Comparison of ENCODE assay signal across 8 cellular contexts in genomic region chr15:77821188-77821958, GRCh38.
DNase-seq lines count a peak whose midpoint lies in the region; ATAC-seq lines count a peak whose summit lies in the region.

No MANE protein-coding gene starts in this region.

- peaks cover 10% of the 10 kb centered on the region; the same call in 1 of the 2 replicates for H3K27me3 ChIP-seq in SJCRH30

- H3K4me1 Mint-ChIP-seq in central memory CD8-positive, alpha-beta T cell: peaks cover 8% of the 10 kb centered on the region
- peaks cover 8% of the 10 kb centered on the region for H3K4me1 Mint-ChIP-seq in stimulated activated memory B cell treated with anti-CD40 and anti-IgM and Interleukin-4, amounts not matched to agents 10 μg/mL and 1 μg/mL and 100 μg/mL, for 72 hours

- H3K27ac Mint-ChIP-seq in central memory CD8-positive, alpha-beta T cell (ENCODE audit: low read depth): no peak overlapping the region
- no peak overlapping the region for H3K27ac Mint-ChIP-seq in stimulated activated memory B cell treated with anti-CD40 and anti-IgM and Interleukin-4, amounts not matched to agents 10 μg/mL and 1 μg/mL and 100 μg/mL, for 72 hours

- no peaks in the 10 kb centered on the region for H3K36me3 ChIP-seq in SJCRH30

- H3K9me3 Mint-ChIP-seq in central memory CD8-positive, alpha-beta T cell: no peaks in the 10 kb centered on the region
- H3K9me3 Mint-ChIP-seq in stimulated activated memory B cell treated with anti-CD40 and anti-IgM and Interleukin-4, amounts not matched to agents 10 μg/mL and 1 μg/mL and 100 μg/mL, for 72 hours: no peaks in the 10 kb centered on the region

- H3K36me3 Mint-ChIP-seq in central memory CD8-positive, alpha-beta T cell (ENCODE audit: insufficient read depth): no peaks in the 10 kb centered on the region
- H3K36me3 Mint-ChIP-seq in stimulated activated memory B cell treated with anti-CD40 and anti-IgM and Interleukin-4, amounts not matched to agents 10 μg/mL and 1 μg/mL and 100 μg/mL, for 72 hours: no peaks in the 10 kb centered on the region

- peaks cover 78% of the 10 kb centered on the region for H3K27me3 Mint-ChIP-seq in central memory CD8-positive, alpha-beta T cell
- H3K27me3 Mint-ChIP-seq in stimulated activated memory B cell treated with anti-CD40 and anti-IgM and Interleukin-4, amounts not matched to agents 10 μg/mL and 1 μg/mL and 100 μg/mL, for 72 hours: peaks cover 64% of the 10 kb centered on the region

- peak overlapping the region; percentile 54 for H3K4me3 Mint-ChIP-seq in central memory CD8-positive, alpha-beta T cell
- H3K4me3 Mint-ChIP-seq in stimulated activated memory B cell treated with anti-CD40 and anti-IgM and Interleukin-4, amounts not matched to agents 10 μg/mL and 1 μg/mL and 100 μg/mL, for 72 hours: no peak overlapping the region

- no peak overlapping the region for H3K4me3 ChIP-seq in SJCRH30

- ATAC-seq in central memory CD8-positive, alpha-beta T cell (replicated peaks; ENCODE audit: extremely low read depth, poor library complexity, severe bottlenecking): no peak
- peak; percentile 65 for ATAC-seq in stimulated activated memory B cell treated with anti-CD40 and anti-IgM and Interleukin-4, amounts not matched to agents 10 μg/mL and 1 μg/mL and 100 μg/mL, for 72 hours
- no peak for ATAC-seq in HG02970 (IDR thresholded peaks at IDR 0.05; ENCODE audit: low FRiP score, unreplicated experiment)

- no peak overlapping the region for H3K27ac ChIP-seq in SJCRH30

- DNase-seq in GDM1 (lab: John Stamatoyannopoulos, UW) (peak; percentile 40), KBM-7 (peak; percentile 80), SJCRH30 (peak; percentile 62 to 69), left kidney (ENCODE audit: low read depth, low spot score) (peak; percentile 87)
- DNase-seq in central memory CD8-positive, alpha-beta T cell (ENCODE audit: low spot score in 2 of 2): no peak
- no peak for DNase-seq in activated CD4-positive, CD25-positive, alpha-beta regulatory T cell treated with anti-CD3 and anti-CD28 coated beads, Interleukin-2, amount 50 U/mL, for 72 hours

- in situ Hi-C loops in KBM-7 (cut with MboI; ENCODE audit: low pct_unique_long_range_greater_than_20kb, low sequenced_read_pairs): no loop called here

- no peaks in the 10 kb centered on the region for H3K9me3 ChIP-seq in SJCRH30 (replicated peaks)

- peaks cover 4% of the 10 kb centered on the region; the same call in 1 of the 2 replicates for H3K4me1 ChIP-seq in SJCRH30

Comparison
In these comparisons a context has a peak if more than half of its experiments do, and no peak if none do; other contexts are left out.
1. DNase-seq: peak in GDM1 (single experiment), KBM-7 (single experiment), SJCRH30 (2 of 2) and left kidney (single experiment); none in central memory CD8-positive, alpha-beta T cell (0 of 2) and activated CD4-positive, CD25-positive, alpha-beta regulatory T cell treated with anti-CD3 and anti-CD28 coated beads, Interleukin-2, amount 50 U/mL, for 72 hours (single experiment).